ENCODE assay signal across 2 cellular contexts in the genomic region with DNA sequence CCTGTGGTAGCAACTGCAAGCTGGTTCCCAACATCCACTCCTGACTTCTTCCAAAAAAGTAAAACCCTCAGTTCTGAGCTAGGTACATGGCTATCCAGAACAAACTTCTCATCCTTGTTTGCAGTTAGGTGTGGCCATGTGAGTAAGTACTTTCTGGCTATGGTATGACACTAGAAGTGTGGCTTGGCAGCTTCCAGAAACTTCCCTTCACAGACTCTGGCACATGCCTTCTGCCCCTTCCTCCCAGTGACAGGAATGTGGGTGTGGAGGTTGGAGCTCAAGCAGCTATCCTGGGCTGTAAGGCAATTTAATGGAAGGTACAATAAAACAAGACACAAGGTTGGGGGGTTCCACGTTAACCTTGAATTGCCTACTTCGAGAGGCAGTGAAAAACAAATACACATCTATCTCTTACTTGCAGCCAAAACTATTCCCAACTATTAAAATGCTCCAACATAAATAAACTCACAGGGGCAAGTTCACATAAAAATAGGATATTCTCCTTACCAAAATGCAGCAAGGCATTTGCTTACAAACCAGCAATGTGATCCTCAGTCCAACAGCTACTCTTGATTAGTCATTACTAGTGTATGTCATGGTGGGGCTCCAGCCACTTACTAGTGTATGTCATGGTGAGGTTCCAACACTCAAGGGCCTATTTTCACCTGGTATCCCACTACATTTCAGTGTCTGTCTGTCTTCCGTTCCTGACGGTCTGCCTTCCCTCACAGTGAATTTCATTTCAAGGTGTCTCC.
TF ChIP-seq lines count a peak whose summit lies in the region.

No MANE protein-coding gene starts in this region.

TF ChIP-seq in SK-N-SH, 30 proteins besides CTCF, POLR2A, EP300 and RAD21 (continued from another document):
- TF ChIP-seq, protein P1, sequence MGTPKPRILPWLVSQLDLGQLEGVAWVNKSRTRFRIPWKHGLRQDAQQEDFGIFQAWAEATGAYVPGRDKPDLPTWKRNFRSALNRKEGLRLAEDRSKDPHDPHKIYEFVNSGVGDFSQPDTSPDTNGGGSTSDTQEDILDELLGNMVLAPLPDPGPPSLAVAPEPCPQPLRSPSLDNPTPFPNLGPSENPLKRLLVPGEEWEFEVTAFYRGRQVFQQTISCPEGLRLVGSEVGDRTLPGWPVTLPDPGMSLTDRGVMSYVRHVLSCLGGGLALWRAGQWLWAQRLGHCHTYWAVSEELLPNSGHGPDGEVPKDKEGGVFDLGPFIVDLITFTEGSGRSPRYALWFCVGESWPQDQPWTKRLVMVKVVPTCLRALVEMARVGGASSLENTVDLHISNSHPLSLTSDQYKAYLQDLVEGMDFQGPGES (IDR thresholded peaks at IDR 0.05; ENCODE audit: low read depth, low read length): no peak
- TF ChIP-seq MEF2A (IDR thresholded peaks at IDR 0.05; ENCODE audit: borderline replicate concordance, low read depth) (no peak), CHD2 (IDR thresholded peaks at IDR 0.05; ENCODE audit: low read length, partially characterized antibody) (no peak), TAF1 (IDR thresholded peaks at IDR 0.05; ENCODE audit: borderline replicate concordance, low read depth, low read length) (no peak)

TF ChIP-seq in SK-N-SH treated with all-trans-retinoic acid at 6 μM for 48 hours, 23 proteins besides CTCF, POLR2A, EP300 and RAD21 (continued from another document):
- TF ChIP-seq ZNF8 (CRISPR knock-in tag; IDR thresholded peaks at IDR 0.05): no peak
- TF ChIP-seq SNAI2 (CRISPR knock-in tag; IDR thresholded peaks at IDR 0.05): no peak
- no peak for TF ChIP-seq BACH2 (CRISPR knock-in tag; IDR thresholded peaks at IDR 0.05; ENCODE audit: borderline replicate concordance)
- TF ChIP-seq, protein P2, sequence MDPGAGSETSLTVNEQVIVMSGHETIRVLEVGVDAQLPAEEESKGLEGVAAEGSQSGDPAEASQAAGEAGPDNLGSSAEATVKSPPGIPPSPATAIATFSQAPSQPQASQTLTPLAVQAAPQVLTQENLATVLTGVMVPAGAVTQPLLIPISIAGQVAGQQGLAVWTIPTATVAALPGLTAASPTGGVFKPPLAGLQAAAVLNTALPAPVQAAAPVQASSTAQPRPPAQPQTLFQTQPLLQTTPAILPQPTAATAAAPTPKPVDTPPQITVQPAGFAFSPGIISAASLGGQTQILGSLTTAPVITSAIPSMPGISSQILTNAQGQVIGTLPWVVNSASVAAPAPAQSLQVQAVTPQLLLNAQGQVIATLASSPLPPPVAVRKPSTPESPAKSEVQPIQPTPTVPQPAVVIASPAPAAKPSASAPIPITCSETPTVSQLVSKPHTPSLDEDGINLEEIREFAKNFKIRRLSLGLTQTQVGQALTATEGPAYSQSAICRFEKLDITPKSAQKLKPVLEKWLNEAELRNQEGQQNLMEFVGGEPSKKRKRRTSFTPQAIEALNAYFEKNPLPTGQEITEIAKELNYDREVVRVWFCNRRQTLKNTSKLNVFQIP (CRISPR knock-in tag; IDR thresholded peaks at IDR 0.05; ENCODE audit: borderline replicate concordance, low read depth): no peak
